ENCODE assay signal across 13 cellular contexts in the genomic region with DNA sequence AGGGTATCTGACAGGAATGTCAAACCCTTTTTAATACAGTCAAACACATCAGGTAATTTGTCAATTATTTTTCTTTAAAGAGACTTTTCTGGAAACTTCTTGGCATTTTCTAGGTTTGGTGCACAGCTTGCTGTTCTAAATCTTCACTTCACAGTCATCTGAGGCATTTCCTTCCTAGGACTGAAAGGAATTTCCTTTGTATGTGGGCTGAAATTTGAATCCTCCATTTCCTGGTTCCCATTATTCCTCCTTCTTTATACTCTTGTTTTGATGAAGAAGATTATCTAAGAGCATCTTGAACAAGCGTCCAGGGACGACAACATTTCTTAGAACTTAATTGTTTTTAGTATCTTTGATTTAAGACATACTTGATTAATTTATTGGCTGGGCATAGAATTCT. TPM values are rescaled to one million over a fixed set of nuclear protein-coding genes. Genes with fewer than 3 reads are reported as not detected.
DNase-seq lines count a peak whose midpoint lies in the region; ATAC-seq and TF ChIP-seq lines count a peak whose summit lies in the region.
"Had no signal": no experiment of that assay in that cellular context is flagged by ENCODE, and none has a peak within 500 bp of the region (broad histone marks: within the 10 kb centered on the region; RNA-seq: fewer than 3 reads in every experiment).

No MANE protein-coding gene starts in this region.

- H3K36me3 ChIP-seq in breast epithelium (no peaks in the 10 kb centered on the region), brain microvascular endothelial cell (replicated peaks) (peaks cover 32% of the 10 kb centered on the region), tibial artery (peaks cover 0 to 6% (median 5%) of the 10 kb centered on the region in 3 donors)

- CTCF ChIA-PET in MCF 10A (lab: Yijun Ruan, JAX) = interaction anchor here (0.6 kb wide), 1 partner anchor 12 kb away, joined by 3 read pairs; no protein-coding TSS in a partner anchor

- no peak for ATAC-seq in GM21529 (IDR thresholded peaks at IDR 0.05; ENCODE audit: unreplicated experiment)

- no peak for DNase-seq in MCF 10A (ENCODE audit: unreplicated experiment)
- DNase-seq in breast epithelium (ENCODE audit: low spot score in 2 of 2) = no peak
- DNase-seq in brain microvascular endothelial cell = peak; percentile 28
- peak; percentile 77 for DNase-seq in iris pigment epithelial cell (ENCODE audit: low read depth)
- DNase-seq in tibial artery = no peak
- DNase-seq in activated CD8-positive, alpha-beta memory T cell treated with anti-CD3 and anti-CD28 coated beads, Interleukin-2, amount 50 U/mL, for 4 hours = no peak
- DNase-seq in NCI-H524 (lab: John Stamatoyannopoulos, UW) = no peak
- DNase-seq: 8988T; activated CD4-positive, alpha-beta T cell treated with anti-CD3 and anti-CD28 coated beads, Interleukin-2, amount 10 ng/mL, durations not matched to agents 7 days and 5 days; NCI-H446; stimulated activated CD4-positive, alpha-beta T cell treated with anti-CD3 and anti-CD28 coated beads, Interleukin-12 subunit alpha, Interleukin-12 subunit beta, amount 100 ng/mL, for 4 hours had no signal

- H3K4me1 ChIP-seq in breast epithelium = no peaks in the 10 kb centered on the region
- H3K4me1 ChIP-seq in tibial artery = peaks cover 0 to 98% (median 32%) of the 10 kb centered on the region in 4 donors

- no TSS peak for BruUV-seq in MCF 10A (replicated peaks; lab: Mats Ljungman, UMichigan)

- no peaks in the 10 kb centered on the region for H3K27me3 Mint-ChIP-seq in MCF 10A (ENCODE audit: insufficient read depth, unreplicated experiment)
- H3K27me3 Mint-ChIP-seq: activated CD4-positive, alpha-beta T cell treated with anti-CD3 and anti-CD28 coated beads, Interleukin-2, amount 10 ng/mL, durations not matched to agents 7 days and 5 days had no signal

- in situ Hi-C loops in brain microvascular endothelial cell (cut with HindIII; ENCODE audit: low pct_ligation_motif_present, low sequenced_read_pairs) = no loop called here

- peak overlapping the region; percentile 28 for H3K27ac Mint-ChIP-seq in MCF 10A (ENCODE audit: low read depth, unreplicated experiment)
- H3K27ac Mint-ChIP-seq: activated CD4-positive, alpha-beta T cell treated with anti-CD3 and anti-CD28 coated beads, Interleukin-2, amount 10 ng/mL, durations not matched to agents 7 days and 5 days had no signal

- no peaks in the 10 kb centered on the region for H3K9me3 ChIP-seq in breast epithelium
- H3K9me3 ChIP-seq in tibial artery = no peaks in the 10 kb centered on the region

- peak overlapping the region in 1 of 2 donors; percentile 26 for H3K27ac ChIP-seq in breast epithelium
- peak overlapping the region; percentile 76 for H3K27ac ChIP-seq in brain microvascular endothelial cell
- peak overlapping the region; percentile 44 to 89 for H3K27ac ChIP-seq in tibial artery
- H3K27ac ChIP-seq: cardiac muscle cell had no signal

- H3K36me3 Mint-ChIP-seq in MCF 10A (ENCODE audit: insufficient read depth, unreplicated experiment) = no peaks in the 10 kb centered on the region

- no peak overlapping the region for H3K4me3 Mint-ChIP-seq in MCF 10A (ENCODE audit: unreplicated experiment)
- H3K4me3 Mint-ChIP-seq: activated CD4-positive, alpha-beta T cell treated with anti-CD3 and anti-CD28 coated beads, Interleukin-2, amount 10 ng/mL, durations not matched to agents 7 days and 5 days had no signal

- H3K4me3 ChIP-seq in breast epithelium (no peak overlapping the region), brain microvascular endothelial cell (ENCODE audit: low read depth, low read length) (no peak overlapping the region), tibial artery (no peak overlapping the region)
- H3K4me3 ChIP-seq: cardiac muscle cell had no signal

- peaks cover 7% of the 10 kb centered on the region for H3K9me3 Mint-ChIP-seq in MCF 10A (ENCODE audit: unreplicated experiment)

- H3K27me3 ChIP-seq in breast epithelium (no peaks in the 10 kb centered on the region), brain microvascular endothelial cell (replicated peaks) (no peaks in the 10 kb centered on the region), tibial artery (no peaks in the 10 kb centered on the region)
- H3K27me3 ChIP-seq: cardiac muscle cell had no signal

- no peak for TF ChIP-seq POLR2A in breast epithelium (IDR thresholded peaks at IDR 0.05)

- H3K4me1 Mint-ChIP-seq in MCF 10A (ENCODE audit: insufficient read depth, unreplicated experiment) = peaks cover 15% of the 10 kb centered on the region
- H3K4me1 Mint-ChIP-seq: activated CD4-positive, alpha-beta T cell treated with anti-CD3 and anti-CD28 coated beads, Interleukin-2, amount 10 ng/mL, durations not matched to agents 7 days and 5 days had no signal

- intact Hi-C loops in MCF 10A (cut with micrococcal nuclease) = no loop called here
- intact Hi-C loops in breast epithelium (cut with DNase I; ENCODE audit: low total_unique reads) = no loop called here
- intact Hi-C loops in tibial artery (cut with DNase I; ENCODE audit: low total_unique reads) = no loop called here

- TF ChIP-seq CTCF in MCF 10A (IDR thresholded peaks at IDR 0.05; ENCODE audit: unreplicated experiment) (no peak), breast epithelium (IDR thresholded peaks at IDR 0.05) (no peak), brain microvascular endothelial cell (IDR thresholded peaks at IDR 0.05; ENCODE audit: low read depth, low read length, missing control alignments) (no peak), tibial artery (IDR thresholded peaks at IDR 0.05) (no peak)

- POLR2A ChIA-PET in MCF 10A (lab: Yijun Ruan, JAX) = no interaction called here

RNA-seq across cellular contexts. Expression of a gene that starts 24.9 kb away (rescaled TPM):
- total RNA-seq in MCF 10A (2022) = 130 and 183 TPM in 2 replicates
- total RNA-seq in breast epithelium = 100 to 1,000 TPM; 252 to 335 (median 266) TPM

Comparison
In these comparisons a context has a peak if more than half of its experiments do, and no peak if none do; other contexts are left out.
1. DNase-seq: peak in brain microvascular endothelial cell (single experiment) and iris pigment epithelial cell (single experiment); none in MCF 10A (single experiment), breast epithelium (0 of 2), tibial artery (0 of 2), activated CD8-positive, alpha-beta memory T cell treated with anti-CD3 and anti-CD28 coated beads, Interleukin-2, amount 50 U/mL, for 4 hours (single experiment) and NCI-H524 (0 of 2).